ENCODE assay signal across 14 cellular contexts in genomic region chr1:1067284-1068076, GRCh38. TPM values are rescaled to one million over a fixed set of nuclear protein-coding genes. Genes with fewer than 3 reads are reported as not detected.
DNase-seq lines count a peak whose midpoint lies in the region; ATAC-seq, FAIRE-seq and TF ChIP-seq lines count a peak whose summit lies in the region.
"Had no signal": no experiment of that assay in that cellular context is flagged by ENCODE, and none has a peak within 500 bp of the region (broad histone marks: within the 10 kb centered on the region; RNA-seq: fewer than 3 reads in every experiment).

No MANE protein-coding gene starts in this region.

- peak overlapping the region; percentile 71 for H3K4me3 Mint-ChIP-seq in activated CD4-positive, alpha-beta T cell treated with anti-CD3 and anti-CD28 coated beads for 36 hours

- H4K91ac ChIP-seq in neuronal stem cell (ENCODE audit: low read depth, low read length, poor library complexity): no peak overlapping the region

- H3K27ac ChIP-seq in HUES64 (ENCODE audit: low read depth, low read length) (no peak overlapping the region), K562 (ENCODE audit: extremely low read depth, low read depth, low read length) (no peak overlapping the region), neuronal stem cell (replicated peaks; ENCODE audit: low read length) (no peak overlapping the region), brain microvascular endothelial cell (no peak overlapping the region)
- H3K27ac ChIP-seq: foreskin keratinocyte had no signal

- peak; percentile 31 for DNase-seq in activated CD4-positive, alpha-beta T cell treated with anti-CD3 and anti-CD28 coated beads for 36 hours
- no peak for DNase-seq in activated CD4-positive, alpha-beta T cell treated with anti-CD3 and anti-CD28 coated beads, Interleukin-2, amount 50 U/mL, for 4 hours
- DNase-seq in K562 (ENCODE audit: extremely low read depth in 1 of 4, low spot score in 3 of 4) (no peak), neuronal stem cell (ENCODE audit: low spot score) (no peak), brain microvascular endothelial cell (no peak)
- DNase-seq: aorta, foreskin keratinocyte, islet precursor cell, NCI-H187 treated with DMSO at 0.1 percent for 48 hours, T-helper 2 cell had no signal

- CTCF ChIA-PET in activated CD4-positive, alpha-beta T cell treated with anti-CD3 and anti-CD28 coated beads for 36 hours (lab: Charles Lee): interaction anchor here (0.6 kb wide), 1 partner anchor 34 kb away, joined by 3 read pairs; no protein-coding TSS in a partner anchor
- CTCF ChIA-PET in K562 (lab: Yijun Ruan, JAX; ENCODE audit: low intra/inter-chr PET ratio): no interaction called here

- no peak overlapping the region for H4K8ac ChIP-seq in neuronal stem cell (ENCODE audit: low read depth, low read length)

- in situ Hi-C loops in K562 (cut with MboI): loop anchor here (10.0 kb wide), 1 partner anchor 83 kb away; the partner anchor contains the start of gene PERM1
- in situ Hi-C loops in brain microvascular endothelial cell (cut with HindIII; ENCODE audit: low pct_ligation_motif_present, low sequenced_read_pairs): no loop called here

- H2AK5ac ChIP-seq in neuronal stem cell (ENCODE audit: low read depth, low read length): peak overlapping the region; percentile 94

- no TSS peak for BruUV-seq in K562 (replicated peaks; lab: Mats Ljungman, UMichigan)

- H3K4me1 ChIP-seq in HUES64 (ENCODE audit: insufficient read depth, low read length) (no peaks in the 10 kb centered on the region), K562 (replicated peaks in 1 of 2; ENCODE audit: control insufficient read depth in 2 of 2, insufficient read depth in 2 of 2, low read length in 2 of 2) (peaks cover 40 to 88% of the 10 kb centered on the region in 2 experiments), neuronal stem cell (ENCODE audit: control insufficient read depth in 2 of 2, insufficient read depth in 1 of 2, low read depth in 1 of 2, low read length in 2 of 2) (peaks cover 29 to 37% of the 10 kb centered on the region in 2 donors)
- H3K4me1 ChIP-seq: foreskin keratinocyte had no signal

- no peak for TF ChIP-seq POLR2A in K562 (conservative IDR thresholded peaks at IDR 0.05)

- peak overlapping the region; percentile 91 for H3K23ac ChIP-seq in neuronal stem cell (ENCODE audit: low read depth, low read length, poor library complexity)

- H3K4ac ChIP-seq in neuronal stem cell (ENCODE audit: low read length): no peak overlapping the region

- peaks cover 19% of the 10 kb centered on the region for H3K4me1 Mint-ChIP-seq in activated CD4-positive, alpha-beta T cell treated with anti-CD3 and anti-CD28 coated beads for 36 hours

- peak overlapping the region; percentile 41 for H2BK12ac ChIP-seq in neuronal stem cell (ENCODE audit: low read length)

- peaks cover 12% of the 10 kb centered on the region for H3K36me3 Mint-ChIP-seq in activated CD4-positive, alpha-beta T cell treated with anti-CD3 and anti-CD28 coated beads for 36 hours (ENCODE audit: low read depth)

- H3K9me3 ChIP-seq in HUES64 (ENCODE audit: insufficient read depth, low read depth, low read length) (no peaks in the 10 kb centered on the region), K562 (replicated peaks; ENCODE audit: control insufficient read depth, insufficient read depth, low read depth, low read length) (no peaks in the 10 kb centered on the region), neuronal stem cell (replicated peaks in 1 of 2; ENCODE audit: control insufficient read depth in 2 of 2, insufficient read depth in 1 of 2, low read depth in 1 of 2, low read length in 2 of 2) (no peaks in the 10 kb centered on the region)
- H3K9me3 ChIP-seq: HAP-1 had no signal

- H3K9ac ChIP-seq in HUES64 (ENCODE audit: low read depth, low read length): no peak overlapping the region
- H3K9ac ChIP-seq in K562 (ENCODE audit: insufficient read depth in 1 of 2, low read depth in 2 of 2, low read length in 2 of 2): peak overlapping the region in 1 of 2 experiments; percentile 88; a peak in 2 of 4 replicates
- H3K9ac ChIP-seq in neuronal stem cell (ENCODE audit: low read depth, low read length, poor library complexity): peak overlapping the region; percentile 60

- TF ChIP-seq CTCF in K562 (IDR thresholded peaks at IDR 0.05 in 2 of 3, conservative IDR thresholded peaks at IDR 0.05 in 1 of 3; ENCODE audit: insufficient read depth in 2 of 3, low read depth in 1 of 3, low read length in 3 of 3) (no peak), brain microvascular endothelial cell (IDR thresholded peaks at IDR 0.05; ENCODE audit: low read depth, low read length, missing control alignments) (no peak)

- TF ChIP-seq EP300 in K562 (IDR thresholded peaks at IDR 0.05; ENCODE audit: low read length): no peak

- peak overlapping the region; percentile 61 for H2BK120ac ChIP-seq in neuronal stem cell (ENCODE audit: low read depth, low read length)

- H3K27me3 ChIP-seq in HUES64 (ENCODE audit: insufficient read depth, low read length) (peaks cover 44% of the 10 kb centered on the region), K562 (ENCODE audit: control insufficient read depth in 2 of 2, insufficient read depth in 2 of 2, low read length in 2 of 2) (no peaks in the 10 kb centered on the region), neuronal stem cell (ENCODE audit: control insufficient read depth in 3 of 3, insufficient read depth in 3 of 3, low read depth in 1 of 3, low read length in 3 of 3) (peaks cover 2 to 72% (median 35%) of the 10 kb centered on the region in 3 experiments), brain microvascular endothelial cell (replicated peaks) (no peaks in the 10 kb centered on the region)

- peaks cover 4% of the 10 kb centered on the region for H3K9me1 ChIP-seq in K562 (ENCODE audit: control insufficient read depth, insufficient read depth, low read length)

- H3K4me2 ChIP-seq in K562 (ENCODE audit: insufficient read depth, low read length) (no peak overlapping the region), neuronal stem cell (ENCODE audit: insufficient read depth, low read length, poor library complexity, severe bottlenecking) (no peak overlapping the region)

- H4K20me1 ChIP-seq in K562 (replicated peaks; ENCODE audit: control insufficient read depth, insufficient read depth, low read length): peaks cover 7% of the 10 kb centered on the region; the same call in 1 of the 2 replicates

- 92% methylated on average over 70 of the region's 70 CpGs for WGBS in HUES64
- 66% methylated on average over 65 of the region's 70 CpGs for WGBS in K562 (ENCODE audit: insufficient coverage, low coverage, missing lambda C conversion rate)
- WGBS in neuronal stem cell (ENCODE audit: extremely low coverage in 2 of 2, insufficient read length in 2 of 2, insufficient replicate concordance in 1 of 2), 2 donors: no CpG with 5 or more reads among the region's 70 CpGs

- intact Hi-C loops in activated CD4-positive, alpha-beta T cell treated with anti-CD3 and anti-CD28 coated beads for 36 hours (cut with DNase I, micrococcal nuclease): loop anchor here in 1 of 2 experiments (1.0 kb wide), 1 partner anchor 852 kb away; the partner anchor contains the start of gene TMEM52
- intact Hi-C loops in K562 (cut with micrococcal nuclease): no loop called here

- H3K14ac ChIP-seq in neuronal stem cell (ENCODE audit: low read length): peak overlapping the region; percentile 89

- H3K36me3 ChIP-seq in HUES64 (ENCODE audit: insufficient read depth, low read length) (no peaks in the 10 kb centered on the region), K562 (ENCODE audit: control insufficient read depth, insufficient read depth, low read length) (no peaks in the 10 kb centered on the region), neuronal stem cell (replicated peaks in 1 of 2; ENCODE audit: control insufficient read depth in 2 of 2, insufficient read depth in 2 of 2, low read length in 2 of 2) (no peaks in the 10 kb centered on the region), brain microvascular endothelial cell (replicated peaks) (no peaks in the 10 kb centered on the region)
- H3K36me3 ChIP-seq: HAP-1 had no signal

- peaks cover 5% of the 10 kb centered on the region for H3K79me1 ChIP-seq in neuronal stem cell (ENCODE audit: low read depth, low read length)

- peak overlapping the region; percentile 83 for H3K18ac ChIP-seq in neuronal stem cell (ENCODE audit: low read length)

- no peak for TF ChIP-seq RAD21 in K562 (CRISPR knock-in tag; conservative IDR thresholded peaks at IDR 0.05 in 1 of 2, IDR thresholded peaks at IDR 0.05 in 1 of 2)

- no peak overlapping the region for H2AFZ ChIP-seq in K562 (ENCODE audit: low read depth, low read length)
- no peak overlapping the region for H2AFZ ChIP-seq in neuronal stem cell (ENCODE audit: low read length)

- H3K4me3 ChIP-seq in HUES64 (ENCODE audit: low read length) (peak overlapping the region; percentile 89; the same call in 1 of the 2 replicates), K562 (no peak overlapping the region), neuronal stem cell (ENCODE audit: low read length in 2 of 2) (no peak overlapping the region), brain microvascular endothelial cell (ENCODE audit: low read depth, low read length) (no peak overlapping the region)

- H3K27me3 Mint-ChIP-seq in activated CD4-positive, alpha-beta T cell treated with anti-CD3 and anti-CD28 coated beads for 36 hours: no peaks in the 10 kb centered on the region

- no peak overlapping the region for H3K27ac Mint-ChIP-seq in activated CD4-positive, alpha-beta T cell treated with anti-CD3 and anti-CD28 coated beads for 36 hours

- H3K9me3 Mint-ChIP-seq in activated CD4-positive, alpha-beta T cell treated with anti-CD3 and anti-CD28 coated beads for 36 hours (ENCODE audit: low read depth): no peaks in the 10 kb centered on the region

- no peaks in the 10 kb centered on the region for H3K79me2 ChIP-seq in K562 (ENCODE audit: control insufficient read depth, insufficient read depth, low read length)

- H2BK5ac ChIP-seq in neuronal stem cell (ENCODE audit: low read length): peak overlapping the region; percentile 75

- no peak for FAIRE-seq in K562 (lab: Jason Lieb, UNC)

- POLR2A ChIA-PET in activated CD4-positive, alpha-beta T cell treated with anti-CD3 and anti-CD28 coated beads for 36 hours (lab: Charles Lee): no interaction called here
- POLR2A ChIA-PET in K562 (lab: Yijun Ruan, JAX): interaction anchor here (0.5 to 0.8 kb wide), 3 partner anchors 8 to 118 kb away, joined by 3 read pairs; no protein-coding TSS in a partner anchor

- no peak for ATAC-seq in activated CD4-positive, alpha-beta T cell treated with anti-CD3 and anti-CD28 coated beads for 36 hours
- no peak for ATAC-seq in K562
- ATAC-seq in HG03159 (IDR thresholded peaks at IDR 0.05; ENCODE audit: unreplicated experiment): no peak
- ATAC-seq in HG02840 (IDR thresholded peaks at IDR 0.05; ENCODE audit: low FRiP score, unreplicated experiment): no peak

- H2BK15ac ChIP-seq in neuronal stem cell (ENCODE audit: low read length): peak overlapping the region; percentile 71

RNA-seq across cellular contexts. Expression of gene RNF223, which starts 6.6 kb away (rescaled TPM):
- not detected for total RNA-seq in activated CD4-positive, alpha-beta T cell treated with anti-CD3 and anti-CD28 coated beads for 36 hours
- polyA plus RNA-seq in HUES64 (2013, experiment 1 of 2): not detected
- not detected for polyA plus RNA-seq in HUES64 (2013, experiment 2 of 2)
- 0.35 TPM in 1 of 2 replicates, not detected in the other for total RNA-seq in K562 (2011; cell fraction: chromatin; rRNA removed; ENCODE audit: low replicate concordance)
- total RNA-seq in K562 (2011; cell fraction: nucleolus; rRNA removed): 0.17 TPM in 1 of 2 replicates, not detected in the other
- not detected in 2 replicates for total RNA-seq in K562 (2011; cell fraction: nucleoplasm; rRNA removed)
- total RNA-seq in K562 (2014; rRNA removed): 0.32 TPM in 1 of 2 replicates, not detected in the other
- total RNA-seq in K562 (2014; rRNA removed; fragmentation: Illumina TruSeq; extraction: Trizol): not detected in 2 replicates
- total RNA-seq in K562 (2015; rRNA removed; fragmentation: Illumina TruSeq; extraction: Trizol): not detected in 2 replicates
- total RNA-seq in K562 (2021): not detected in 2 replicates
- 0.04 TPM in 2 replicates for polyA plus RNA-seq in K562 (2011; rRNA removed)
- 0.04 and 0.06 TPM in 2 replicates for polyA plus RNA-seq in K562 (2011; cell fraction: cytosol; rRNA removed)
- 0.06 and 0.07 TPM in 2 replicates for polyA plus RNA-seq in K562 (2011; cell fraction: nucleus; rRNA removed)
- polyA plus RNA-seq in K562 (2012): 0.04 and 0.11 TPM in 2 replicates
- polyA plus RNA-seq in K562 (2014; fragmentation: Illumina TruSeq; extraction: Trizol): not detected in 2 replicates
- not detected for polyA plus RNA-seq in K562 (2014; fragmentation: Nextera tagmentation; extraction: Ambion mirVana)
- not detected in 2 replicates for polyA plus RNA-seq in K562 (2014; rRNA removed)
- not detected in 2 replicates for polyA minus RNA-seq in K562 (2011; rRNA and poly(A)+ RNA removed)
- not detected in 2 replicates for polyA minus RNA-seq in K562 (2011; cell fraction: cytosol; rRNA and poly(A)+ RNA removed)
- polyA minus RNA-seq in K562 (2011; cell fraction: nucleus; rRNA and poly(A)+ RNA removed): 0.13 and 0.22 TPM in 2 replicates
- 0.03 TPM for polyA plus RNA-seq in neuronal stem cell (2013, experiment 1 of 2)
- 0.01 TPM for polyA plus RNA-seq in neuronal stem cell (2013, experiment 2 of 2)
- total RNA-seq: aorta had no signal
- polyA plus RNA-seq: aorta had no signal

RNA-seq across cellular contexts. Expression of gene AGRN, which starts 47.6 kb away (rescaled TPM):
- 10 to 100 TPM; 22.7 to 24.4 TPM for total RNA-seq in activated CD4-positive, alpha-beta T cell treated with anti-CD3 and anti-CD28 coated beads for 36 hours
- polyA plus RNA-seq in HUES64 (2013, experiment 1 of 2): 58.7 TPM
- 72.3 TPM for polyA plus RNA-seq in HUES64 (2013, experiment 2 of 2)
- total RNA-seq in K562 (2011; cell fraction: chromatin; rRNA removed; ENCODE audit: low replicate concordance): 268 and 576 TPM in 2 replicates
- 387 and 414 TPM in 2 replicates for total RNA-seq in K562 (2011; cell fraction: nucleolus; rRNA removed)
- total RNA-seq in K562 (2011; cell fraction: nucleoplasm; rRNA removed): 326 and 377 TPM in 2 replicates
- 29.5 and 37.2 TPM in 2 replicates for total RNA-seq in K562 (2014; rRNA removed)
- 4.5 and 4.9 TPM in 2 replicates for total RNA-seq in K562 (2014; rRNA removed; fragmentation: Illumina TruSeq; extraction: Trizol)
- 12.0 and 13.2 TPM in 2 replicates for total RNA-seq in K562 (2015; rRNA removed; fragmentation: Illumina TruSeq; extraction: Trizol)
- 89.7 and 111 TPM in 2 replicates for total RNA-seq in K562 (2021)
- 18.1 and 39.0 TPM in 2 replicates for polyA plus RNA-seq in K562 (2011; rRNA removed)
- polyA plus RNA-seq in K562 (2011; cell fraction: cytosol; rRNA removed): 28.0 and 43.3 TPM in 2 replicates
- 483 and 499 TPM in 2 replicates for polyA plus RNA-seq in K562 (2011; cell fraction: nucleus; rRNA removed)
- 66.2 and 73.2 TPM in 2 replicates for polyA plus RNA-seq in K562 (2012)
- 19.2 and 34.8 TPM in 2 replicates for polyA plus RNA-seq in K562 (2014; fragmentation: Illumina TruSeq; extraction: Trizol)
- polyA plus RNA-seq in K562 (2014; fragmentation: Nextera tagmentation; extraction: Ambion mirVana): under 1 TPM; 0.04 to 0.06 TPM
- 49.3 and 67.7 TPM in 2 replicates for polyA plus RNA-seq in K562 (2014; rRNA removed)
- polyA minus RNA-seq in K562 (2011; rRNA and poly(A)+ RNA removed): 12.6 and 21.4 TPM in 2 replicates
- 33.4 and 47.6 TPM in 2 replicates for polyA minus RNA-seq in K562 (2011; cell fraction: cytosol; rRNA and poly(A)+ RNA removed)
- 68.5 and 80.0 TPM in 2 replicates for polyA minus RNA-seq in K562 (2011; cell fraction: nucleus; rRNA and poly(A)+ RNA removed)
- polyA plus RNA-seq in neuronal stem cell (2013, experiment 1 of 2): 79.8 TPM
- 78.9 TPM for polyA plus RNA-seq in neuronal stem cell (2013, experiment 2 of 2)

RNA-seq across cellular contexts. Expression of gene C1orf159, which starts 48.4 kb away (rescaled TPM):
- 10 to 100 TPM; 11.3 to 13.5 TPM for total RNA-seq in activated CD4-positive, alpha-beta T cell treated with anti-CD3 and anti-CD28 coated beads for 36 hours
- polyA plus RNA-seq in HUES64 (2013, experiment 1 of 2): 9.8 TPM
- polyA plus RNA-seq in HUES64 (2013, experiment 2 of 2): 13.0 TPM
- total RNA-seq in K562 (2011; cell fraction: chromatin; rRNA removed; ENCODE audit: low replicate concordance): 35.9 and 114 TPM in 2 replicates
- total RNA-seq in K562 (2011; cell fraction: nucleolus; rRNA removed): 121 and 123 TPM in 2 replicates
- total RNA-seq in K562 (2011; cell fraction: nucleoplasm; rRNA removed): 60.4 and 67.1 TPM in 2 replicates
- 34.0 and 50.2 TPM in 2 replicates for total RNA-seq in K562 (2014; rRNA removed)
- 1.0 and 1.4 TPM in 2 replicates for total RNA-seq in K562 (2014; rRNA removed; fragmentation: Illumina TruSeq; extraction: Trizol)
- total RNA-seq in K562 (2015; rRNA removed; fragmentation: Illumina TruSeq; extraction: Trizol): 10.6 and 12.2 TPM in 2 replicates
- 42.3 and 46.4 TPM in 2 replicates for total RNA-seq in K562 (2021)
- 13.2 and 23.8 TPM in 2 replicates for polyA plus RNA-seq in K562 (2011; rRNA removed)
- polyA plus RNA-seq in K562 (2011; cell fraction: cytosol; rRNA removed): 21.2 and 54.5 TPM in 2 replicates
- polyA plus RNA-seq in K562 (2011; cell fraction: nucleus; rRNA removed): 125 and 192 TPM in 2 replicates
- 23.9 and 32.3 TPM in 2 replicates for polyA plus RNA-seq in K562 (2012)
- polyA plus RNA-seq in K562 (2014; fragmentation: Illumina TruSeq; extraction: Trizol): 6.3 and 17.8 TPM in 2 replicates
- under 1 TPM; 0.28 to 0.60 TPM for polyA plus RNA-seq in K562 (2014; fragmentation: Nextera tagmentation; extraction: Ambion mirVana)
- polyA plus RNA-seq in K562 (2014; rRNA removed): 52.8 and 54.9 TPM in 2 replicates
- 3.2 and 3.9 TPM in 2 replicates for polyA minus RNA-seq in K562 (2011; rRNA and poly(A)+ RNA removed)
- polyA minus RNA-seq in K562 (2011; cell fraction: cytosol; rRNA and poly(A)+ RNA removed): 12.4 and 13.6 TPM in 2 replicates
- 34.3 and 38.5 TPM in 2 replicates for polyA minus RNA-seq in K562 (2011; cell fraction: nucleus; rRNA and poly(A)+ RNA removed)
- polyA plus RNA-seq in neuronal stem cell (2013, experiment 1 of 2): 12.3 TPM
- 11.7 TPM for polyA plus RNA-seq in neuronal stem cell (2013, experiment 2 of 2)

RNA-seq across cellular contexts. Expression of gene ISG15, which starts 54.2 kb away (rescaled TPM):
- total RNA-seq in activated CD4-positive, alpha-beta T cell treated with anti-CD3 and anti-CD28 coated beads for 36 hours: 10 to 100 TPM; 30.5 to 51.7 TPM
- polyA plus RNA-seq in HUES64 (2013, experiment 1 of 2): 24.5 TPM
- polyA plus RNA-seq in HUES64 (2013, experiment 2 of 2): 29.7 TPM
- total RNA-seq in K562 (2011; cell fraction: chromatin; rRNA removed; ENCODE audit: low replicate concordance): 2.7 and 7.4 TPM in 2 replicates
- 13.3 and 15.0 TPM in 2 replicates for total RNA-seq in K562 (2011; cell fraction: nucleolus; rRNA removed)
- 6.9 and 9.5 TPM in 2 replicates for total RNA-seq in K562 (2011; cell fraction: nucleoplasm; rRNA removed)
- total RNA-seq in K562 (2014; rRNA removed): 58.3 and 70.7 TPM in 2 replicates
- 0.40 and 0.54 TPM in 2 replicates for total RNA-seq in K562 (2014; rRNA removed; fragmentation: Illumina TruSeq; extraction: Trizol)
- 10.8 and 11.6 TPM in 2 replicates for total RNA-seq in K562 (2015; rRNA removed; fragmentation: Illumina TruSeq; extraction: Trizol)
- 31.1 and 32.5 TPM in 2 replicates for total RNA-seq in K562 (2021)
- 14.5 and 15.7 TPM in 2 replicates for polyA plus RNA-seq in K562 (2011; rRNA removed)
- 26.4 and 90.5 TPM in 2 replicates for polyA plus RNA-seq in K562 (2011; cell fraction: cytosol; rRNA removed)
- 11.7 and 19.4 TPM in 2 replicates for polyA plus RNA-seq in K562 (2011; cell fraction: nucleus; rRNA removed)
- polyA plus RNA-seq in K562 (2012): 26.7 and 43.1 TPM in 2 replicates
- 2.6 and 12.8 TPM in 2 replicates for polyA plus RNA-seq in K562 (2014; fragmentation: Illumina TruSeq; extraction: Trizol)
- polyA plus RNA-seq in K562 (2014; fragmentation: Nextera tagmentation; extraction: Ambion mirVana): 10 to 100 TPM in 1 of 2 experiments, 1 to 10 TPM in 1; 7.2 to 12.2 TPM
- polyA plus RNA-seq in K562 (2014; rRNA removed): 50.8 and 56.1 TPM in 2 replicates
- 1.9 and 3.6 TPM in 2 replicates for polyA minus RNA-seq in K562 (2011; rRNA and poly(A)+ RNA removed)
- 6.9 and 7.5 TPM in 2 replicates for polyA minus RNA-seq in K562 (2011; cell fraction: cytosol; rRNA and poly(A)+ RNA removed)
- 1.9 and 5.0 TPM in 2 replicates for polyA minus RNA-seq in K562 (2011; cell fraction: nucleus; rRNA and poly(A)+ RNA removed)
- 44.0 TPM for polyA plus RNA-seq in neuronal stem cell (2013, experiment 1 of 2)
- 44.5 TPM for polyA plus RNA-seq in neuronal stem cell (2013, experiment 2 of 2)
